ENCODE assay signal across 3 cellular contexts in the genomic region with DNA sequence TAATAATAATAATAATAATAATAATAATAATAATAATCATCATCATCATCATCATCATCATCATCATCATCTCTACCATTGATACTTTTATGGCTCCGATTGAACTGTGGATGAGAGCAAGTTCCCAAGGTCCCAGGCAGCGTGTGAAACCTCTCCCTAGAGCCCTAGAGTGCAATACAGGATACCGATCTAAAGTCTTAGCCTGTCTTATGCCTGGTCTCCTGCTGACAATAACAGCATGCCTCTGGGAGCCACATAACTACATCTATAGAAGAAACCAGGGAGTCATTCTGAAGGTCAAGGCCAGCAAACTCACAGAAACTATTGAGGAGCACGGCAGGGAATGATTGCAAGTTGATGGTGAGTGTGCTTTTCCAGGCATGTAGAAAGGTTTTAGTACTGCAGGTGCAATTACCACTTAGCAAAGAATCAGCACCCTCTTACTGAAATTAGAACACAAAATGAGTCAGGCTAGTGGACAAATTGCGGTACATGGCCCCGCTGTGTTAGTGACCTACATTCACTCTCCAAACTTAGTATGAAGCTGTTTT.
A peak's percentile ranks its signal among the peaks of the same experiment; 100 is the strongest.
TF ChIP-seq lines count a peak whose summit lies in the region.

No MANE protein-coding gene starts in this region.

TF ChIP-seq in GM23338, 12 proteins besides CTCF, POLR2A, EP300 and RAD21 (continued from another document and continues in another):
- TF ChIP-seq REST (IDR thresholded peaks at IDR 0.05; ENCODE audit: unreplicated experiment) = no peak
- no peak for TF ChIP-seq EZH2phosphoT487 (IDR thresholded peaks at IDR 0.05; ENCODE audit: unreplicated experiment)
- TF ChIP-seq STAT1 (IDR thresholded peaks at IDR 0.05; ENCODE audit: unreplicated experiment) = no peak

TF ChIP-seq in HEK293, 187 proteins besides CTCF, POLR2A, EP300 and RAD21 (continued from another document):
- TF ChIP-seq, protein P1, sequence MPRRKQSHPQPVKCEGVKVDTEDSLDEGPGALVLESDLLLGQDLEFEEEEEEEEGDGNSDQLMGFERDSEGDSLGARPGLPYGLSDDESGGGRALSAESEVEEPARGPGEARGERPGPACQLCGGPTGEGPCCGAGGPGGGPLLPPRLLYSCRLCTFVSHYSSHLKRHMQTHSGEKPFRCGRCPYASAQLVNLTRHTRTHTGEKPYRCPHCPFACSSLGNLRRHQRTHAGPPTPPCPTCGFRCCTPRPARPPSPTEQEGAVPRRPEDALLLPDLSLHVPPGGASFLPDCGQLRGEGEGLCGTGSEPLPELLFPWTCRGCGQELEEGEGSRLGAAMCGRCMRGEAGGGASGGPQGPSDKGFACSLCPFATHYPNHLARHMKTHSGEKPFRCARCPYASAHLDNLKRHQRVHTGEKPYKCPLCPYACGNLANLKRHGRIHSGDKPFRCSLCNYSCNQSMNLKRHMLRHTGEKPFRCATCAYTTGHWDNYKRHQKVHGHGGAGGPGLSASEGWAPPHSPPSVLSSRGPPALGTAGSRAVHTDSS (tag by site-specific recombination; IDR thresholded peaks at IDR 0.05) = peak; percentile 37; the same call in 1 of the 2 replicates
- no peak for TF ChIP-seq PRDM1 (tag by site-specific recombination; IDR thresholded peaks at IDR 0.05)
- TF ChIP-seq ZXDB (tag by site-specific recombination; IDR thresholded peaks at IDR 0.05) = no peak
- no peak for TF ChIP-seq ZBTB7A (tag by site-specific recombination; IDR thresholded peaks at IDR 0.05; ENCODE audit: low read depth)

TF ChIP-seq in neural cell, 6 proteins besides CTCF, POLR2A, EP300 and RAD21:
- TF ChIP-seq REST (IDR thresholded peaks at IDR 0.05; ENCODE audit: borderline replicate concordance) (peak; percentile 54), SMC3 (conservative IDR thresholded peaks at IDR 0.05; ENCODE audit: poor library complexity) (no peak), POLR2AphosphoS5 (IDR thresholded peaks at IDR 0.05) (peak; percentile 81), EZH2 (IDR thresholded peaks at IDR 0.05; ENCODE audit: borderline replicate concordance, insufficient read depth, low read length, poor library complexity, severe bottlenecking) (no peak)
TF ChIP-seq in neural cell: peak in this region for 2.
